Comparison of ENCODE assay signal across 8 cellular contexts in the genomic region with DNA sequence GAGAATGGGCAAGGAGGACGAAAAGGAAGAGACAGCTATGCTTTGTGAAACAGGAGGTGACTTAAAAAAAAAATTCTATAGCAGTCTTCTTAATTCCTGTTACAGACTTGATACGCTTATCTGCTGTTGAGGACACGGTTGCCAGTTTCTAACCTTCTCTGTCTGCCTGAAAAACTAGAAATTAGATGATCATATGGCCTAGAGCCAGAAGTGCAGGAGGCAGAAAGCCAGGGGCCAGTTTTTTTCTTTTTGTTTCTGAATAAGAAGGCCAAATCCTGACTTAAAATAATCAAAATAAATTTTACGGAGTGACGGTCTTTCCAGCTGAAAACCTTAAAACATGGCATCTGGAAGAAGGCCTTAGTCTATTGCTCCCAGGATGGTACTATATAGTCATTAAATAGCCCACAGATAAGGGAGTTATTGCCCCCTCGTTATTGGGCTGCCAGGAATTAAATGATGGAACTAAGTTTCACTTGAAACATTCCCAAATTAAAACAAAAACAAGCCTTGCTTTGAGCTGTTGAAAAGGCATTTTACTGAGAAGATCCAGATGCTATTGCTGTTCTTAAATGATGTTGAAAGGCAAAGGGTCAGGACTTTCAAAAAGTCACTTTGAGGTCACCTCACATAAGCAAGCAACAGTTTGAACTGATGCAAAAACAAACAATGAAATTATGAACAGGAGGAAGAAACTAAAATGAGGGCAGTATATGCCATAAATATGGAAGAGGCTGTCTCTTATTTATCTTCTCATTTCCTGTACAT. TPM values are rescaled to one million over a fixed set of nuclear protein-coding genes. Genes with fewer than 3 reads are reported as not detected.
DNase-seq lines count a peak whose midpoint lies in the region; ATAC-seq and TF ChIP-seq lines count a peak whose summit lies in the region.

No MANE protein-coding gene starts in this region.

- peak overlapping the region; percentile 89 for H3K27ac Mint-ChIP-seq in progenitor cell of endocrine pancreas

- peak; percentile 25 for DNase-seq in G401 (ENCODE audit: low spot score)
- DNase-seq in SK-N-MC (ENCODE audit: low read depth, low spot score) = no peak
- DNase-seq in epithelial cell of proximal tubule (ENCODE audit: low read depth) = no peak
- no peak for DNase-seq in progenitor cell of endocrine pancreas (ENCODE audit: low spot score, unreplicated experiment)
- no peak for DNase-seq in epidermal melanocyte (ENCODE audit: insufficient read length, low spot score)
- DNase-seq in putamen (ENCODE audit: low spot score) = no peak
- DNase-seq in medulla oblongata (ENCODE audit: extremely low spot score) = no peak

- H3K9ac ChIP-seq in SK-N-MC (ENCODE audit: insufficient read length) = peak overlapping the region; percentile 75

- no peaks in the 10 kb centered on the region for H3K9me3 ChIP-seq in SK-N-MC (ENCODE audit: low read depth, low read length)

- in situ Hi-C loops in G401 (cut with HindIII; ENCODE audit: low sequenced_read_pairs) = no loop called here

- H3K4me3 Mint-ChIP-seq in progenitor cell of endocrine pancreas (ENCODE audit: low read depth) = peak overlapping the region; percentile 80

- no peaks in the 10 kb centered on the region for H3K9me3 Mint-ChIP-seq in progenitor cell of endocrine pancreas (ENCODE audit: low read depth)

- H3K27me3 Mint-ChIP-seq in progenitor cell of endocrine pancreas = no peaks in the 10 kb centered on the region

- H3K4me3 ChIP-seq in SK-N-MC = peak overlapping the region; percentile 79
- H3K4me3 ChIP-seq in epithelial cell of proximal tubule (ENCODE audit: low read depth, low read length) = peak overlapping the region; percentile 61

- H3K36me3 ChIP-seq in SK-N-MC (ENCODE audit: insufficient read depth, low read length) = peaks cover 13% of the 10 kb centered on the region

- no peak for TF ChIP-seq CTCF in epithelial cell of proximal tubule (conservative IDR thresholded peaks at IDR 0.05; ENCODE audit: low read depth, low read length)
- no peak for TF ChIP-seq CTCF in progenitor cell of endocrine pancreas (IDR thresholded peaks at IDR 0.05; ENCODE audit: unreplicated experiment)

- peaks cover 24% of the 10 kb centered on the region for H3K4me1 Mint-ChIP-seq in progenitor cell of endocrine pancreas (ENCODE audit: low read depth)

- no peak for ATAC-seq in GM18517 (IDR thresholded peaks at IDR 0.05; ENCODE audit: unreplicated experiment)

- H3K27ac ChIP-seq in SK-N-MC = peak overlapping the region; percentile 4; the same call in 1 of the 2 replicates

- H3K36me3 Mint-ChIP-seq in progenitor cell of endocrine pancreas (ENCODE audit: insufficient read depth) = peaks cover 5% of the 10 kb centered on the region

RNA-seq across cellular contexts. Expression of a gene that starts 1.9 kb away (rescaled TPM):
- 8.5 and 15.5 TPM in 2 replicates for total RNA-seq in G401 (2014; rRNA removed; shearing (Covaris generic))
- total RNA-seq in epithelial cell of proximal tubule (10.7 and 14.0 TPM in 2 replicates), progenitor cell of endocrine pancreas (23.1 and 24.0 TPM in 2 replicates)

RNA-seq across cellular contexts. Expression of a gene that starts 29.7 kb away (rescaled TPM):
- total RNA-seq in G401 (2014; rRNA removed; shearing (Covaris generic)) = 54.8 and 57.8 TPM in 2 replicates
- total RNA-seq in epithelial cell of proximal tubule = 19.7 and 25.1 TPM in 2 replicates
- total RNA-seq in progenitor cell of endocrine pancreas = 41.1 and 42.7 TPM in 2 replicates
